In genomic region chr14:79011091-79011919, GRCh38 we compare ENCODE assay signal across 1 cellular context.
TF ChIP-seq lines count a peak whose summit lies in the region.

No MANE protein-coding gene starts in this region.

TF ChIP-seq in GM23338, 12 proteins besides CTCF, POLR2A, EP300 and RAD21:
- no peak for TF ChIP-seq ZNF462 (CRISPR knock-in tag; IDR thresholded peaks at IDR 0.05)
- TF ChIP-seq JUNB (IDR thresholded peaks at IDR 0.05; ENCODE audit: unreplicated experiment) = no peak
- TF ChIP-seq ZNF114 (CRISPR knock-in tag; IDR thresholded peaks at IDR 0.05) = no peak
- TF ChIP-seq CREB1 (CRISPR knock-in tag; IDR thresholded peaks at IDR 0.05; ENCODE audit: low read depth) = no peak
- no peak for TF ChIP-seq ETS1 (IDR thresholded peaks at IDR 0.05)
- no peak for TF ChIP-seq EZH2phosphoT487 (IDR thresholded peaks at IDR 0.05; ENCODE audit: unreplicated experiment)
- TF ChIP-seq REST (IDR thresholded peaks at IDR 0.05; ENCODE audit: unreplicated experiment) = no peak
- no peak for TF ChIP-seq STAT1 (IDR thresholded peaks at IDR 0.05; ENCODE audit: unreplicated experiment)
- TF ChIP-seq POLR2AphosphoS5 (IDR thresholded peaks at IDR 0.05; ENCODE audit: low read depth) = no peak
- TF ChIP-seq NANOG (IDR thresholded peaks at IDR 0.05; ENCODE audit: borderline replicate concordance) = no peak
- no peak for TF ChIP-seq EZH2 (IDR thresholded peaks at IDR 0.05; ENCODE audit: low read depth, unreplicated experiment)
- TF ChIP-seq ZNF331 (CRISPR knock-in tag; IDR thresholded peaks at IDR 0.05; ENCODE audit: low read depth) = no peak
